In genomic region chr17:34616148-34616547, GRCh38 we compare ENCODE assay signal across 1 cellular context.
TF ChIP-seq lines count a peak whose summit lies in the region.

No MANE protein-coding gene starts in this region.

TF ChIP-seq in SK-N-SH, 30 proteins besides CTCF, POLR2A, EP300 and RAD21 (continued from another document):
- TF ChIP-seq REST (IDR thresholded peaks at IDR 0.05; ENCODE audit: low read depth, low read length): no peak
